In genomic region chr2:21155365-21156136, GRCh38 we compare ENCODE assay signal across 20 cellular contexts. TPM values are rescaled to one million over a fixed set of nuclear protein-coding genes. Genes with fewer than 3 reads are reported as not detected.
"Had no signal": no experiment of that assay in that cellular context is flagged by ENCODE, and none has a peak within 500 bp of the region (broad histone marks: within the 10 kb centered on the region; RNA-seq: fewer than 3 reads in every experiment).

No MANE protein-coding gene starts in this region.

- FAIRE-seq: kidney had no signal

- H3K4me3 ChIP-seq: dorsolateral prefrontal cortex, esophagus squamous epithelium, lower lobe of right lung, neural progenitor cell, ovary, tibial artery, upper lobe of right lung had no signal

- H3K4me1 ChIP-seq: esophagus squamous epithelium, lower lobe of right lung, neural progenitor cell, tibial artery, upper lobe of right lung had no signal

- ATAC-seq: left colon; lower lobe of right lung; natural killer cell treated with Interleukin-12 subunit alpha and Interleukin-12 subunit beta and Interleukin-15 and Interleukin-18, amount 100 ng/mL, for 72 hours; right cardiac atrium; stimulated activated memory B cell treated with anti-CD40 and anti-IgM and Interleukin-4, amounts not matched to agents 10 μg/mL and 1 μg/mL and 100 μg/mL, for 72 hours; upper lobe of right lung had no signal

- DNase-seq: central memory CD4-positive, alpha-beta T cell; cortex of kidney; dorsolateral prefrontal cortex; effector CD8-positive, alpha-beta T cell; esophagus squamous epithelium; foreskin fibroblast; kidney; left colon; lower lobe of right lung; midbrain; nucleus accumbens; ovary; right cardiac atrium; stimulated activated CD4-positive, alpha-beta T cell treated with anti-CD3 and anti-CD28 coated beads, Interleukin-4, amount 100 ng/mL, for 1 hour; tibial artery; upper lobe of right lung had no signal

- H3K9me3 ChIP-seq: esophagus squamous epithelium, lower lobe of right lung, ovary, tibial artery, upper lobe of right lung had no signal

- H3K36me3 ChIP-seq: esophagus squamous epithelium, lower lobe of right lung, neural progenitor cell, ovary, tibial artery, upper lobe of right lung had no signal

- H3K27me3 ChIP-seq: esophagus squamous epithelium, neural progenitor cell, ovary, tibial artery, upper lobe of right lung had no signal

- H3K27ac ChIP-seq: dorsolateral prefrontal cortex, esophagus squamous epithelium, lower lobe of right lung, neural progenitor cell, ovary, tibial artery, upper lobe of right lung had no signal

- H3K9ac ChIP-seq: neural progenitor cell had no signal

RNA-seq across cellular contexts. Expression of gene TDRD15, which starts 31.8 kb away (rescaled TPM):
- total RNA-seq: lower lobe of right lung, right cardiac atrium, temporal lobe, upper lobe of right lung had no signal
- polyA plus RNA-seq: ovary, right cardiac atrium had no signal
